In genomic region chr4:46179356-46179755, GRCh38 we compare ENCODE assay signal across 26 cellular contexts. TPM values are rescaled to one million over a fixed set of nuclear protein-coding genes. Genes with fewer than 3 reads are reported as not detected.
A peak's percentile ranks its signal among the peaks of the same experiment; 100 is the strongest.
DNase-seq lines count a peak whose midpoint lies in the region; ATAC-seq, FAIRE-seq and TF ChIP-seq lines count a peak whose summit lies in the region.
"Had no signal": no experiment of that assay in that cellular context is flagged by ENCODE, and none has a peak within 500 bp of the region (broad histone marks: within the 10 kb centered on the region; RNA-seq: fewer than 3 reads in every experiment).

No MANE protein-coding gene starts in this region.

- H3K4me1 ChIP-seq in A549: no peaks in the 10 kb centered on the region
- no peaks in the 10 kb centered on the region for H3K4me1 ChIP-seq in mesendoderm (ENCODE audit: control insufficient read depth, low read depth, low read length)
- H3K4me1 ChIP-seq: BE2C, BLaER1 had no signal

- TF ChIP-seq RAD21 in A549 (conservative IDR thresholded peaks at IDR 0.05 in 1 of 2, IDR thresholded peaks at IDR 0.05 in 1 of 2): no peak

- no peak overlapping the region for H2BK120ac ChIP-seq in mesendoderm (ENCODE audit: low read depth, low read length)

- no peak for FAIRE-seq in A549 (lab: Jason Lieb, UNC)
- FAIRE-seq: GM12878, GM12892, GM18507 had no signal

- no peak overlapping the region for H3K23ac ChIP-seq in mesendoderm (ENCODE audit: low read length)

- H3K18ac ChIP-seq in mesendoderm (ENCODE audit: low read length): no peak overlapping the region

- H3K9ac ChIP-seq in mesendoderm (ENCODE audit: low read length): no peak overlapping the region
- H3K9ac ChIP-seq: BLaER1 had no signal

- H3K79me2 ChIP-seq in mesendoderm (ENCODE audit: control insufficient read depth, insufficient read depth, low read length): no peaks in the 10 kb centered on the region

- no peak for TF ChIP-seq POLR2A in A549 (IDR thresholded peaks at IDR 0.05; ENCODE audit: low read length)

- H3K4me2 ChIP-seq in A549 (no peak overlapping the region), mesendoderm (ENCODE audit: low read length) (no peak overlapping the region)
- H3K4me2 ChIP-seq: BLaER1 had no signal

- TF ChIP-seq EP300 in A549 (IDR thresholded peaks at IDR 0.05): no peak

- no peak overlapping the region for H3K4me3 ChIP-seq in A549
- H3K4me3 ChIP-seq in mesendoderm (ENCODE audit: low read length): no peak overlapping the region
- H3K4me3 ChIP-seq: BLaER1, GM12878 had no signal

- H3K79me1 ChIP-seq in mesendoderm (ENCODE audit: low read length): no peaks in the 10 kb centered on the region

- no peak for TF ChIP-seq CTCF in A549 (IDR thresholded peaks at IDR 0.05)

- no peaks in the 10 kb centered on the region for H3K36me3 ChIP-seq in mesendoderm (ENCODE audit: control insufficient read depth, insufficient read depth, low read length)
- H3K36me3 ChIP-seq: BE2C, BLaER1 had no signal

- no peaks in the 10 kb centered on the region for H3K27me3 ChIP-seq in mesendoderm (ENCODE audit: insufficient read depth, low read length, poor library complexity)
- H3K27me3 ChIP-seq: BE2C, BLaER1 had no signal

- POLR2A ChIA-PET in A549 (lab: Yijun Ruan, JAX): no interaction called here

- H2BK5ac ChIP-seq in mesendoderm (ENCODE audit: low read length): no peak overlapping the region

- no peak overlapping the region for H2AK5ac ChIP-seq in mesendoderm (ENCODE audit: low read length)

- H3K9me3 ChIP-seq in A549: no peaks in the 10 kb centered on the region
- H3K9me3 ChIP-seq: BE2C had no signal

- DNase-seq in A549 (ENCODE audit: low read depth in 1 of 2, low spot score in 1 of 2) (no peak), OCI-M1 (lab: John Stamatoyannopoulos, UW) (peak; percentile 16), mesendoderm (peak; percentile 6), KG1 (lab: John Stamatoyannopoulos, UW) (no peak), activated gamma-delta T cell (lab: John Stamatoyannopoulos, UW) (no peak)
- DNase-seq: ACHN; BE2C; C1 segment of cervical spinal cord; CD4-positive, alpha-beta memory T cell; CD4-positive, CD25-positive, alpha-beta regulatory T cell; CD8-positive, alpha-beta memory T cell; COR-L47; DMS 273 treated with DMSO at 0.1 percent for 48 hours; DMS153; DMS53; DMS79; DND-41; EL; GDM1 had no signal

- H4K5ac ChIP-seq in mesendoderm (ENCODE audit: low read length): no peak overlapping the region

- no peak overlapping the region for H3K56ac ChIP-seq in mesendoderm (ENCODE audit: low read length)

- no peak overlapping the region for H3K27ac ChIP-seq in A549
- no peak overlapping the region for H3K27ac ChIP-seq in mesendoderm (ENCODE audit: low read depth, low read length)
- H3K27ac ChIP-seq: 22Rv1, BLaER1 had no signal

- no peak overlapping the region for H2BK15ac ChIP-seq in mesendoderm (replicated peaks; ENCODE audit: low read depth)

- H3K4ac ChIP-seq in mesendoderm (ENCODE audit: low read depth, low read length): no peak overlapping the region

- CTCF ChIA-PET in A549 (lab: Yijun Ruan, JAX): no interaction called here

- no peak for ATAC-seq in A549
- ATAC-seq: GM12878 had no signal

- no peak overlapping the region for H4K8ac ChIP-seq in mesendoderm (ENCODE audit: low read depth, low read length)

TF ChIP-seq in A549, 52 proteins besides CTCF, POLR2A, EP300 and RAD21:
- TF ChIP-seq ESRRA (IDR thresholded peaks at IDR 0.05; ENCODE audit: borderline replicate concordance, low read length) (no peak), ZFP36 (IDR thresholded peaks at IDR 0.05; ENCODE audit: borderline replicate concordance, partially characterized antibody) (peak; percentile 54)

RNA-seq across cellular contexts. Expression of gene GABRG1, which starts 55.5 kb away (rescaled TPM):
- 0.01 TPM in 1 of 2 replicates, not detected in the other for polyA plus RNA-seq in A549 (2011; rRNA removed)
- polyA plus RNA-seq in A549 (2012; cell fraction: cytosol; rRNA removed): not detected in 2 replicates
- polyA plus RNA-seq in A549 (2012; cell fraction: nucleus; rRNA removed): not detected in 2 replicates
- not detected in 3 replicates for polyA plus RNA-seq in A549 (2017; fragmentation: RNase III; extraction: RNeasy Plus Mini Kit Qiagen cat#74134 plus additional on column Dnase treatment)
- not detected in 2 replicates for polyA minus RNA-seq in A549 (2011; rRNA and poly(A)+ RNA removed)
- 0.08 TPM for polyA plus RNA-seq in mesendoderm (2013, experiment 1 of 2)
- polyA plus RNA-seq in mesendoderm (2013, experiment 2 of 2): 0.08 TPM
- polyA plus RNA-seq: AG04450; CD14-positive monocyte; CD4-positive, alpha-beta memory T cell; CD4-positive, CD25-positive, alpha-beta regulatory T cell; CD8-positive, alpha-beta memory T cell had no signal

Comparison
In these comparisons a context has a peak if more than half of its experiments do, and no peak if none do; other contexts are left out.
1. DNase-seq: peak in OCI-M1 (single experiment) and mesendoderm (single experiment); none in A549 (0 of 2), KG1 (single experiment) and activated gamma-delta T cell (single experiment).